In genomic region chr7:140389445-140389844, GRCh38 we compare ENCODE assay signal across 23 cellular contexts. TPM values are rescaled to one million over a fixed set of nuclear protein-coding genes. Genes with fewer than 3 reads are reported as not detected.
"Had no signal": no experiment of that assay in that cellular context is flagged by ENCODE, and none has a peak within 500 bp of the region (broad histone marks: within the 10 kb centered on the region; RNA-seq: fewer than 3 reads in every experiment).

No MANE protein-coding gene starts in this region.

- H3K4me1 ChIP-seq: right atrium auricular region had no signal

- H3K4me3 ChIP-seq: gastrocnemius medialis, left ventricle myocardium inferior, right atrium auricular region, transverse colon had no signal

- H3K9me3 Mint-ChIP-seq: activated CD4-positive, alpha-beta T cell treated with anti-CD3 and anti-CD28 coated beads, Interleukin-2, amount 10 ng/mL, durations not matched to agents 24 days and 14 days; immature natural killer cell; nephron had no signal

- H3K4me1 Mint-ChIP-seq: immature natural killer cell, nephron had no signal

- H3K27me3 Mint-ChIP-seq: activated CD4-positive, alpha-beta T cell treated with anti-CD3 and anti-CD28 coated beads, Interleukin-2, amount 10 ng/mL, durations not matched to agents 24 days and 14 days had no signal

- H3K27me3 ChIP-seq: gastrocnemius medialis, right atrium auricular region, transverse colon had no signal

- H3K4me3 Mint-ChIP-seq: activated CD4-positive, alpha-beta T cell treated with anti-CD3 and anti-CD28 coated beads, Interleukin-2, amount 10 ng/mL, durations not matched to agents 24 days and 14 days; immature natural killer cell; nephron had no signal

- H3K36me3 Mint-ChIP-seq: immature natural killer cell had no signal

- H3K9me3 ChIP-seq: gastrocnemius medialis, left ventricle myocardium inferior, right atrium auricular region, transverse colon had no signal

- H3K27ac Mint-ChIP-seq: activated CD4-positive, alpha-beta T cell treated with anti-CD3 and anti-CD28 coated beads, Interleukin-2, amount 10 ng/mL, durations not matched to agents 24 days and 14 days; nephron had no signal

- FAIRE-seq: astrocyte, bronchial epithelial cell had no signal

- ATAC-seq: esophagus mucosa, gastrocnemius medialis had no signal

- H3K27ac ChIP-seq: gastrocnemius medialis, left ventricle myocardium inferior, right atrium auricular region, transverse colon had no signal

- DNase-seq: activated CD4-positive, alpha-beta T cell treated with anti-CD3 and anti-CD28 coated beads, Interleukin-2, amount 10 ng/mL, durations not matched to agents 24 days and 14 days; activated CD4-positive, CD25-positive, alpha-beta regulatory T cell; activated naive CD4-positive, alpha-beta T cell; effector CD4-positive, alpha-beta T cell; gastrocnemius medialis; head of caudate nucleus; immature natural killer cell; kidney glomerular epithelial cell; left ventricle myocardium inferior; mammary epithelial cell; midbrain; occipital lobe; stimulated activated CD4-positive, alpha-beta T cell treated with anti-CD3 and anti-CD28 coated beads, Interleukin-2, amount 100 ng/mL, for 24 hours; stimulated activated naive CD4-positive, alpha-beta T cell treated with Interleukin-2 at 50 U/mL for 16 hours; SW 1271; transverse colon had no signal

- H3K36me3 ChIP-seq: gastrocnemius medialis, right atrium auricular region, transverse colon had no signal

RNA-seq across cellular contexts. Expression of gene RAB19, which starts 14.4 kb away (rescaled TPM):
- total RNA-seq: astrocyte, bronchial epithelial cell, cerebellum, gastrocnemius medialis, left ventricle myocardium inferior, occipital lobe, posterior vena cava, right atrium auricular region had no signal
